In genomic region chr13:80341771-80342271, GRCh38 we compare ENCODE assay signal across 8 cellular contexts. TPM values are rescaled to one million over a fixed set of nuclear protein-coding genes. Genes with fewer than 3 reads are reported as not detected.
DNase-seq lines count a peak whose midpoint lies in the region; ATAC-seq, FAIRE-seq and TF ChIP-seq lines count a peak whose summit lies in the region.

No MANE protein-coding gene starts in this region.

- no peak overlapping the region for H4K91ac ChIP-seq in mesenchymal stem cell (ENCODE audit: low read length)

- peak overlapping the region in 1 of 2 experiments; percentile 41 for H3K4ac ChIP-seq in mesenchymal stem cell (ENCODE audit: low read depth in 1 of 2, low read length in 2 of 2)

- no peak overlapping the region for H3K14ac ChIP-seq in mesenchymal stem cell (ENCODE audit: low read length in 2 of 2)

- POLR2A ChIA-PET in A673 (lab: Charles Lee; ENCODE audit: low non-redundant PET) = interaction anchor here (0.6 kb wide), 1 partner anchor 81 kb away, joined by 3 read pairs; no protein-coding TSS in a partner anchor

- H3K9me3 ChIP-seq in A673 (ENCODE audit: low read depth, low read length, poor library complexity, severe bottlenecking) = no peaks in the 10 kb centered on the region
- H3K9me3 ChIP-seq in endodermal cell (ENCODE audit: control insufficient read depth, low read length) = no peaks in the 10 kb centered on the region
- no peaks in the 10 kb centered on the region for H3K9me3 ChIP-seq in mesenchymal stem cell (ENCODE audit: control insufficient read depth, low read length)

- H3K4me3 Mint-ChIP-seq in endodermal cell = no peak overlapping the region

- WGBS in endodermal cell (ENCODE audit: insufficient coverage in 1 of 2, insufficient read length in 1 of 2), 2 experiments = 0 to 1% methylated on average over 2 to 11 of the region's 16 CpGs
- 0% methylated on average over 3 of the region's 16 CpGs for WGBS in mesenchymal stem cell
- 0% methylated on average over 15 of the region's 16 CpGs for WGBS in urinary bladder

- BruUV-seq in A673 (replicated peaks; lab: Mats Ljungman, UMichigan) = no TSS peak

- H3K27me3 Mint-ChIP-seq in endodermal cell (ENCODE audit: insufficient read depth) = no peaks in the 10 kb centered on the region

- H3K27ac ChIP-seq in A673 (ENCODE audit: low read depth, low read length, poor library complexity, severe bottlenecking) (peak overlapping the region; percentile 87), endodermal cell (ENCODE audit: low read depth, low read length) (peak overlapping the region; percentile 99), mesenchymal stem cell (ENCODE audit: low read length, poor library complexity, severe bottlenecking) (peak overlapping the region; percentile 98), urinary bladder (ENCODE audit: low read depth) (peak overlapping the region; percentile 95)

- CTCF ChIA-PET in A673 (lab: Charles Lee) = interaction anchor here (0.5 to 2.0 kb wide), 9 partner anchors 15 to 940 kb away, joined by 3 to 10 read pairs (median 4); no protein-coding TSS in a partner anchor

- peak overlapping the region; percentile 90 for H3K4me3 ChIP-seq in A673 (ENCODE audit: low read depth, low read length, poor library complexity, severe bottlenecking)
- peak overlapping the region; percentile 87 for H3K4me3 ChIP-seq in endodermal cell (ENCODE audit: low read length)
- H3K4me3 ChIP-seq in mesenchymal stem cell (ENCODE audit: insufficient read depth in 1 of 2, low read depth in 1 of 2, low read length in 2 of 2) = peak overlapping the region; percentile 39 to 86
- peak overlapping the region; percentile 89 for H3K4me3 ChIP-seq in urinary bladder (ENCODE audit: low read depth, low read length)

- ATAC-seq in GM21526 (IDR thresholded peaks at IDR 0.05; ENCODE audit: low FRiP score, unreplicated experiment) = no peak

- no peaks in the 10 kb centered on the region for H3K79me1 ChIP-seq in mesenchymal stem cell (replicated peaks; ENCODE audit: low read length, poor library complexity, severe bottlenecking)

- H3K27ac Mint-ChIP-seq in endodermal cell = peak overlapping the region; percentile 98

- DNase-seq in A673 (ENCODE audit: low spot score) (peak; percentile 89), GM20000 (ENCODE audit: low spot score) (peak; percentile 38), SHP77 (lab: John Stamatoyannopoulos, UW) (peak; percentile 28 to 34), endodermal cell (peak; percentile 87), mesenchymal stem cell (peak; percentile 64), HTR-8/SVneo (ENCODE audit: insufficient read length, low spot score) (no peak)

- H3K36me3 ChIP-seq in A673 (ENCODE audit: insufficient read depth, low read length, poor library complexity, severe bottlenecking) = peaks cover 4% of the 10 kb centered on the region
- peaks cover 20% of the 10 kb centered on the region for H3K36me3 ChIP-seq in endodermal cell (ENCODE audit: control insufficient read depth, insufficient read depth, low read length)
- peaks cover 8 to 10% of the 10 kb centered on the region in 2 experiments for H3K36me3 ChIP-seq in mesenchymal stem cell (ENCODE audit: control insufficient read depth in 1 of 2, insufficient read depth in 2 of 2, low read depth in 1 of 2, low read length in 2 of 2)
- no peaks in the 10 kb centered on the region for H3K36me3 ChIP-seq in urinary bladder (ENCODE audit: insufficient read depth)

- H3K27me3 ChIP-seq in A673 (replicated peaks; ENCODE audit: insufficient read depth, low read depth, low read length, poor library complexity) (no peaks in the 10 kb centered on the region), endodermal cell (ENCODE audit: control insufficient read depth, insufficient read depth, low read length, poor library complexity, severe bottlenecking) (no peaks in the 10 kb centered on the region), mesenchymal stem cell (ENCODE audit: control insufficient read depth in 1 of 2, insufficient read depth in 1 of 2, low read length in 2 of 2) (no peaks in the 10 kb centered on the region)

- H2AK5ac ChIP-seq in mesenchymal stem cell (ENCODE audit: low read length, severe bottlenecking) = no peak overlapping the region

- intact Hi-C loops in A673 (cut with micrococcal nuclease; ENCODE audit: unreplicated experiment) = loop anchor here (1.0 to 10.0 kb wide), 5 partner anchors 17 to 583 kb away; no protein-coding TSS in a partner anchor

- no peaks in the 10 kb centered on the region for H3K9me3 Mint-ChIP-seq in endodermal cell

- no peak for TF ChIP-seq CTCF in A673 (conservative IDR thresholded peaks at IDR 0.05; ENCODE audit: low read depth, low read length)
- TF ChIP-seq CTCF in GM20000 (IDR thresholded peaks at IDR 0.05; ENCODE audit: extremely low read depth, missing control alignments) = no peak
- TF ChIP-seq CTCF in endodermal cell (conservative IDR thresholded peaks at IDR 0.05) = no peak

- H2BK15ac ChIP-seq in mesenchymal stem cell (ENCODE audit: low read depth, poor library complexity, severe bottlenecking) = no peak overlapping the region

- peak overlapping the region in 1 of 2 experiments; percentile 55 for H3K18ac ChIP-seq in mesenchymal stem cell (ENCODE audit: low read depth in 1 of 2, low read length in 2 of 2)

- H3K4me1 ChIP-seq in A673 (ENCODE audit: insufficient read depth, low read length, poor library complexity, severe bottlenecking) (peaks cover 11% of the 10 kb centered on the region), endodermal cell (ENCODE audit: control insufficient read depth, insufficient read depth, low read length) (peaks cover 12% of the 10 kb centered on the region), mesenchymal stem cell (ENCODE audit: control insufficient read depth, insufficient read depth, low read depth, low read length) (peaks cover 9% of the 10 kb centered on the region), urinary bladder (ENCODE audit: insufficient read depth) (no peaks in the 10 kb centered on the region)

- H3K23ac ChIP-seq in mesenchymal stem cell (ENCODE audit: low read length in 2 of 2) = no peak overlapping the region

- H2AFZ ChIP-seq in mesenchymal stem cell (ENCODE audit: low read depth, low read length) = no peak overlapping the region

- H2BK5ac ChIP-seq in mesenchymal stem cell (ENCODE audit: low read depth, low read length, poor library complexity, severe bottlenecking) = peak overlapping the region; percentile 91

- FAIRE-seq in HTR-8/SVneo (lab: Jason Lieb, UNC) = no peak

- no peak overlapping the region for H2BK120ac ChIP-seq in mesenchymal stem cell (ENCODE audit: low read depth, low read length)

- peaks cover 2% of the 10 kb centered on the region for H3K36me3 Mint-ChIP-seq in endodermal cell (ENCODE audit: low read depth)

- no peak overlapping the region for H2BK12ac ChIP-seq in mesenchymal stem cell (ENCODE audit: low read length in 2 of 2)

- peaks cover 44% of the 10 kb centered on the region for H3K4me1 Mint-ChIP-seq in endodermal cell

- H3K4me2 ChIP-seq in mesenchymal stem cell (ENCODE audit: low read length, poor library complexity, severe bottlenecking) = peak overlapping the region; percentile 85

- H4K8ac ChIP-seq in mesenchymal stem cell (ENCODE audit: low read length) = peak overlapping the region; percentile 50

- peak overlapping the region; percentile 97 for H3K9ac ChIP-seq in endodermal cell (ENCODE audit: extremely low read depth, low read length, poor library complexity, severe bottlenecking)
- peak overlapping the region; percentile 98 for H3K9ac ChIP-seq in mesenchymal stem cell (ENCODE audit: low read length)

RNA-seq across cellular contexts. Expression of gene SPRY2, which starts 0.9 kb away (rescaled TPM):
- total RNA-seq in A673 (2021) (9.2 and 10.3 TPM in 2 replicates), endodermal cell (10 to 100 TPM; 87.7 to 96.9 TPM), urinary bladder (34.9 TPM)
- 92.3 TPM for polyA plus RNA-seq in endodermal cell (2013, experiment 1 of 2)
- polyA plus RNA-seq in endodermal cell (2013, experiment 2 of 2) = 111 TPM
- 38.9 TPM for polyA plus RNA-seq in mesenchymal stem cell (2013, experiment 1 of 2)
- 38.8 TPM for polyA plus RNA-seq in mesenchymal stem cell (2013, experiment 2 of 2)
- polyA plus RNA-seq in urinary bladder = 54.5 TPM
